12 cellular contexts compared by ENCODE assay signal in the genomic region with DNA sequence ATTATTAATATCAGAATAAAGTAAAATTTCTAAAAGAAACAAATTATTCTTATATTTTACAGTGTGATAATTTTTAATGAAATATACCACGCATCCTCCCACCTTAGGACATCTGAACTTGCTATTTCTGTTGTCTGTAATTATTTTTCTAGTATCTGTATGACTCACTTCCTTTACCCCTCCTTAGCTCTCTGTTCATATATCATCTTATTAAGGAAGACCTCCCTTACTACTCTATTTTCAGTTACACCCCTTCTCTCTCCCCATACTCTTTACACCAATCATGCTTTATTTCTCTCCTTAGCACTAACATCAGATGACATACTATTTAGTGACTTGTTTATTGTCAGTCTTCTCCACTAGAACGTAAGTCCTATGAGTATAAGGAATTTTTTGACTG. TPM values are rescaled to one million over a fixed set of nuclear protein-coding genes. Genes with fewer than 3 reads are reported as not detected.
DNase-seq lines count a peak whose midpoint lies in the region; ATAC-seq, FAIRE-seq and TF ChIP-seq lines count a peak whose summit lies in the region.
"Had no signal": no experiment of that assay in that cellular context is flagged by ENCODE, and none has a peak within 500 bp of the region (broad histone marks: within the 10 kb centered on the region; RNA-seq: fewer than 3 reads in every experiment).

No MANE protein-coding gene starts in this region.

- DNase-seq in GM13976 (ENCODE audit: low spot score) (peak; percentile 26), bronchial epithelial cell (ENCODE audit: low read depth) (peak; percentile 20), osteocyte (ENCODE audit: extremely low spot score, unreplicated experiment) (no peak), immature natural killer cell (no peak)
- no peak for DNase-seq in activated effector memory CD4-positive, alpha-beta T cell treated with Interleukin-2 at 50 U/mL for 16 hours
- no peak for DNase-seq in activated CD4-positive, alpha-beta T cell treated with anti-CD3 and anti-CD28 coated beads for 36 hours
- DNase-seq: DMS53; stimulated activated CD4-positive, alpha-beta T cell treated with anti-CD3 and anti-CD28 coated beads, Interleukin-4, amount 100 ng/mL, for 24 hours had no signal

- H3K4me3 ChIP-seq in bronchial epithelial cell (ENCODE audit: low read depth, low read length): no peak overlapping the region

- H3K9me3 Mint-ChIP-seq in osteocyte (ENCODE audit: unreplicated experiment) (no peaks in the 10 kb centered on the region), immature natural killer cell (no peaks in the 10 kb centered on the region)
- H3K9me3 Mint-ChIP-seq in activated CD4-positive, alpha-beta T cell treated with anti-CD3 and anti-CD28 coated beads for 36 hours (ENCODE audit: low read depth): no peaks in the 10 kb centered on the region
- H3K9me3 Mint-ChIP-seq: IgD-negative memory B cell had no signal

- H3K27me3 ChIP-seq in bronchial epithelial cell (ENCODE audit: control insufficient read depth, insufficient read depth, low read length): no peaks in the 10 kb centered on the region

- CTCF ChIA-PET in activated CD4-positive, alpha-beta T cell treated with anti-CD3 and anti-CD28 coated beads for 36 hours (lab: Charles Lee): no interaction called here

- no peaks in the 10 kb centered on the region for H3K27me3 Mint-ChIP-seq in osteocyte (ENCODE audit: unreplicated experiment)
- no peaks in the 10 kb centered on the region for H3K27me3 Mint-ChIP-seq in immature natural killer cell (ENCODE audit: low read depth in 3 of 3)
- no peaks in the 10 kb centered on the region for H3K27me3 Mint-ChIP-seq in activated CD4-positive, alpha-beta T cell treated with anti-CD3 and anti-CD28 coated beads for 36 hours
- H3K27me3 Mint-ChIP-seq: IgD-negative memory B cell had no signal

- no peaks in the 10 kb centered on the region for H3K36me3 ChIP-seq in bronchial epithelial cell (ENCODE audit: control insufficient read depth, insufficient read depth, low read length)

- in situ Hi-C loops in GM13976 (cut with MboI; ENCODE audit: low sequenced_read_pairs, unreplicated experiment): no loop called here

- H3K36me3 Mint-ChIP-seq in osteocyte (ENCODE audit: unreplicated experiment) (peaks cover 33% of the 10 kb centered on the region), immature natural killer cell (peaks cover 10 to 23% (median 18%) of the 10 kb centered on the region in 3 donors)
- peaks cover 10% of the 10 kb centered on the region for H3K36me3 Mint-ChIP-seq in activated CD4-positive, alpha-beta T cell treated with anti-CD3 and anti-CD28 coated beads for 36 hours (ENCODE audit: low read depth)

- POLR2A ChIA-PET in activated CD4-positive, alpha-beta T cell treated with anti-CD3 and anti-CD28 coated beads for 36 hours (lab: Charles Lee): no interaction called here

- TF ChIP-seq CTCF in GM13976 (IDR thresholded peaks at IDR 0.05; ENCODE audit: borderline replicate concordance, control extremely low read depth, extremely low read depth, insufficient read depth, missing control alignments) (no peak), bronchial epithelial cell (IDR thresholded peaks at IDR 0.05; ENCODE audit: insufficient read depth, low read length, severe bottlenecking) (no peak), osteocyte (IDR thresholded peaks at IDR 0.05) (no peak)

- H3K4me3 Mint-ChIP-seq in osteocyte (ENCODE audit: unreplicated experiment) (no peak overlapping the region), immature natural killer cell (no peak overlapping the region)
- no peak overlapping the region for H3K4me3 Mint-ChIP-seq in activated CD4-positive, alpha-beta T cell treated with anti-CD3 and anti-CD28 coated beads for 36 hours

- H3K27ac Mint-ChIP-seq in osteocyte (ENCODE audit: unreplicated experiment) (no peak overlapping the region), immature natural killer cell (peak overlapping the region in 2 of 6 donors; percentile 3 to 16)
- no peak overlapping the region for H3K27ac Mint-ChIP-seq in activated CD4-positive, alpha-beta T cell treated with anti-CD3 and anti-CD28 coated beads for 36 hours

- H3K4me1 Mint-ChIP-seq in osteocyte (ENCODE audit: unreplicated experiment): peaks cover 5% of the 10 kb centered on the region
- peaks cover 9 to 19% of the 10 kb centered on the region in 2 donors for H3K4me1 Mint-ChIP-seq in immature natural killer cell
- peaks cover 8% of the 10 kb centered on the region for H3K4me1 Mint-ChIP-seq in activated CD4-positive, alpha-beta T cell treated with anti-CD3 and anti-CD28 coated beads for 36 hours

- intact Hi-C loops in activated CD4-positive, alpha-beta T cell treated with anti-CD3 and anti-CD28 coated beads for 36 hours (cut with DNase I, micrococcal nuclease): no loop called here

- ATAC-seq in GM21367 (IDR thresholded peaks at IDR 0.05; ENCODE audit: unreplicated experiment) (peak; percentile 85), HG03097 (IDR thresholded peaks at IDR 0.05; ENCODE audit: low FRiP score, unreplicated experiment) (peak; percentile 78)
- no peak for ATAC-seq in activated CD4-positive, alpha-beta T cell treated with anti-CD3 and anti-CD28 coated beads for 36 hours

- no peak for FAIRE-seq in bronchial epithelial cell (lab: Jason Lieb, UNC)

RNA-seq across cellular contexts. Expression of gene C12orf50, which starts 34.2 kb away (rescaled TPM):
- total RNA-seq in bronchial epithelial cell: not detected in 2 replicates
- total RNA-seq in osteocyte: 0.08 TPM in 1 of 2 replicates, not detected in the other
- not detected for polyA plus RNA-seq in immature natural killer cell
- total RNA-seq in activated CD4-positive, alpha-beta T cell treated with anti-CD3 and anti-CD28 coated beads for 36 hours: under 1 TPM; 0.11 TPM
- polyA plus RNA-seq: esophagus, IgD-negative memory B cell had no signal

Comparison
In these comparisons a context has a peak if more than half of its experiments do, and no peak if none do; other contexts are left out.
1. DNase-seq: peak in GM13976 (single experiment) and bronchial epithelial cell (single experiment); none in osteocyte (single experiment), immature natural killer cell (0 of 3), activated effector memory CD4-positive, alpha-beta T cell treated with Interleukin-2 at 50 U/mL for 16 hours (single experiment) and activated CD4-positive, alpha-beta T cell treated with anti-CD3 and anti-CD28 coated beads for 36 hours (single experiment).